Comparison of ENCODE assay signal across 1 cellular context in the genomic region with DNA sequence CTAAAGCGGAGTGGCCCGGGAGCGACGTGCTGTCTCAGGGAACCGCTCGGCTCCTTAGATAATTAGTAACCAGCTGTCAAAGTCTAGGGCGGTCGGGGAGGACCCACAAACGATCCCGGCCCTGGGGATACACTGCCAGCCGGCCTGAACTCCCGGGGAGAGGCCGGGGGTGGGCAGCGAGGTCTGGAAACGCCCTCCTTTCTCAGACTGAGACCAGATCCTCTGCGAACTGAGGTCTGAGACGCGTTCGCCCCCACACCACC.
TF ChIP-seq lines count a peak whose summit lies in the region.

No MANE protein-coding gene starts in this region.

TF ChIP-seq in HepG2, 621 proteins besides CTCF, POLR2A, EP300 and RAD21 (continued from another document and continues in another):
- TF ChIP-seq DMAP1 (CRISPR knock-in tag; IDR thresholded peaks at IDR 0.05) (no peak), ZNF792 (CRISPR knock-in tag; IDR thresholded peaks at IDR 0.05) (0 out of 2 replicates have a peak, but pooled peaks have one; percentile 20), PTBP1 (IDR thresholded peaks at IDR 0.05; ENCODE audit: low read depth, low read length, poor library complexity, severe bottlenecking) (no peak), CBX1 (IDR thresholded peaks at IDR 0.05; ENCODE audit: low read depth) (no peak), HOXD1 (CRISPR knock-in tag; IDR thresholded peaks at IDR 0.05) (no peak), ZBTB8A (CRISPR knock-in tag; IDR thresholded peaks at IDR 0.05; ENCODE audit: borderline replicate concordance, low read depth) (no peak), ZMAT3 (CRISPR knock-in tag; conservative IDR thresholded peaks at IDR 0.05) (no peak), ZNF331 (CRISPR knock-in tag; IDR thresholded peaks at IDR 0.05) (no peak), ZNF547 (CRISPR knock-in tag; IDR thresholded peaks at IDR 0.05) (no peak), JDP2 (CRISPR knock-in tag; IDR thresholded peaks at IDR 0.05; ENCODE audit: borderline replicate concordance) (no peak), HNRNPL (IDR thresholded peaks at IDR 0.05; ENCODE audit: low read depth, low read length) (peak; percentile 71), FOXK1 (CRISPR knock-in tag; IDR thresholded peaks at IDR 0.05; ENCODE audit: borderline replicate concordance, low read depth) (no peak), ZNF350 (CRISPR knock-in tag; IDR thresholded peaks at IDR 0.05; ENCODE audit: borderline replicate concordance, low read depth) (peak; percentile 42; the same call in 1 of the 2 replicates), SSRP1 (CRISPR knock-in tag; IDR thresholded peaks at IDR 0.05) (no peak), ZFY (CRISPR knock-in tag; IDR thresholded peaks at IDR 0.05) (no peak; the same call in 1 of the 2 replicates), NR2F2 (IDR thresholded peaks at IDR 0.05; ENCODE audit: borderline replicate concordance, low read depth) (0 out of 2 replicates have a peak, but pooled peaks have one; percentile 14), ARNT (IDR thresholded peaks at IDR 0.05) (no peak), ZSCAN20 (CRISPR knock-in tag; IDR thresholded peaks at IDR 0.05; ENCODE audit: borderline replicate concordance) (no peak), BCL6 (CRISPR knock-in tag; IDR thresholded peaks at IDR 0.05) (peak; percentile 34; the same call in 1 of the 2 replicates), RARG (CRISPR knock-in tag; IDR thresholded peaks at IDR 0.05; ENCODE audit: low read depth) (no peak), PRMT3 (CRISPR knock-in tag; IDR thresholded peaks at IDR 0.05; ENCODE audit: borderline replicate concordance, low read depth) (0 out of 2 replicates have a peak, but pooled peaks have one; percentile 13), ADNP (CRISPR knock-in tag; IDR thresholded peaks at IDR 0.05) (no peak), FOXA3 (CRISPR knock-in tag; IDR thresholded peaks at IDR 0.05) (0 out of 2 replicates have a peak, but pooled peaks have one; percentile 15), HOXA7 (CRISPR knock-in tag; IDR thresholded peaks at IDR 0.05) (no peak), ZNF777 (CRISPR knock-in tag; IDR thresholded peaks at IDR 0.05) (no peak), TBL1XR1 (IDR thresholded peaks at IDR 0.05; ENCODE audit: borderline replicate concordance, low read length, partially characterized antibody) (no peak), FOXJ3 (CRISPR knock-in tag; IDR thresholded peaks at IDR 0.05; ENCODE audit: borderline replicate concordance) (no peak), DNMT3B (CRISPR knock-in tag; conservative IDR thresholded peaks at IDR 0.05) (no peak), ZNF12 (CRISPR knock-in tag; IDR thresholded peaks at IDR 0.05) (no peak), ZFP41 (CRISPR knock-in tag; IDR thresholded peaks at IDR 0.05; ENCODE audit: borderline replicate concordance) (no peak), CAMTA2 (CRISPR knock-in tag; IDR thresholded peaks at IDR 0.05; ENCODE audit: borderline replicate concordance) (no peak), KLF11 (CRISPR knock-in tag; IDR thresholded peaks at IDR 0.05) (no peak; the same call in 1 of the 2 replicates), ZNF878 (CRISPR knock-in tag; IDR thresholded peaks at IDR 0.05) (no peak), ZNF34 (CRISPR knock-in tag; IDR thresholded peaks at IDR 0.05; ENCODE audit: borderline replicate concordance) (no peak), ZFP36L2 (CRISPR knock-in tag; IDR thresholded peaks at IDR 0.05) (no peak), SMYD3 (CRISPR knock-in tag; IDR thresholded peaks at IDR 0.05) (0 out of 2 replicates have a peak, but pooled peaks have one; percentile 63), ZNF232 (CRISPR knock-in tag; IDR thresholded peaks at IDR 0.05; ENCODE audit: borderline replicate concordance) (no peak), ZNF326 (CRISPR knock-in tag; IDR thresholded peaks at IDR 0.05; ENCODE audit: borderline replicate concordance) (no peak), ZNF83 (CRISPR knock-in tag; IDR thresholded peaks at IDR 0.05; ENCODE audit: borderline replicate concordance) (no peak; the same call in 1 of the 2 replicates), EEA1 (CRISPR knock-in tag; IDR thresholded peaks at IDR 0.05; ENCODE audit: borderline replicate concordance) (no peak), ZNF567 (CRISPR knock-in tag; IDR thresholded peaks at IDR 0.05; ENCODE audit: borderline replicate concordance) (no peak)
- TF ChIP-seq, protein P1, sequence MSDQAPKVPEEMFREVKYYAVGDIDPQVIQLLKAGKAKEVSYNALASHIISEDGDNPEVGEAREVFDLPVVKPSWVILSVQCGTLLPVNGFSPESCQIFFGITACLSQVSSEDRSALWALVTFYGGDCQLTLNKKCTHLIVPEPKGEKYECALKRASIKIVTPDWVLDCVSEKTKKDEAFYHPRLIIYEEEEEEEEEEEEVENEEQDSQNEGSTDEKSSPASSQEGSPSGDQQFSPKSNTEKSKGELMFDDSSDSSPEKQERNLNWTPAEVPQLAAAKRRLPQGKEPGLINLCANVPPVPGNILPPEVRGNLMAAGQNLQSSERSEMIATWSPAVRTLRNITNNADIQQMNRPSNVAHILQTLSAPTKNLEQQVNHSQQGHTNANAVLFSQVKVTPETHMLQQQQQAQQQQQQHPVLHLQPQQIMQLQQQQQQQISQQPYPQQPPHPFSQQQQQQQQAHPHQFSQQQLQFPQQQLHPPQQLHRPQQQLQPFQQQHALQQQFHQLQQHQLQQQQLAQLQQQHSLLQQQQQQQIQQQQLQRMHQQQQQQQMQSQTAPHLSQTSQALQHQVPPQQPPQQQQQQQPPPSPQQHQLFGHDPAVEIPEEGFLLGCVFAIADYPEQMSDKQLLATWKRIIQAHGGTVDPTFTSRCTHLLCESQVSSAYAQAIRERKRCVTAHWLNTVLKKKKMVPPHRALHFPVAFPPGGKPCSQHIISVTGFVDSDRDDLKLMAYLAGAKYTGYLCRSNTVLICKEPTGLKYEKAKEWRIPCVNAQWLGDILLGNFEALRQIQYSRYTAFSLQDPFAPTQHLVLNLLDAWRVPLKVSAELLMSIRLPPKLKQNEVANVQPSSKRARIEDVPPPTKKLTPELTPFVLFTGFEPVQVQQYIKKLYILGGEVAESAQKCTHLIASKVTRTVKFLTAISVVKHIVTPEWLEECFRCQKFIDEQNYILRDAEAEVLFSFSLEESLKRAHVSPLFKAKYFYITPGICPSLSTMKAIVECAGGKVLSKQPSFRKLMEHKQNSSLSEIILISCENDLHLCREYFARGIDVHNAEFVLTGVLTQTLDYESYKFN (CRISPR knock-in tag; conservative IDR thresholded peaks at IDR 0.05): peak; percentile 47; the same call in 1 of the 2 replicates
- TF ChIP-seq, protein P2, sequence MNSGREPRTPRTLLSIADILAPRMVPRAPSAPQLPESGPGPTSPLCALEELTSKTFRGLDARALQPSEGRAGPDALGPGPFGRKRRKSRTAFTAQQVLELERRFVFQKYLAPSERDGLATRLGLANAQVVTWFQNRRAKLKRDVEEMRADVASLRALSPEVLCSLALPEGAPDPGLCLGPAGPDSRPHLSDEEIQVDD (CRISPR knock-in tag; IDR thresholded peaks at IDR 0.05; ENCODE audit: borderline replicate concordance): 0 out of 2 replicates have a peak, but pooled peaks have one; percentile 13
- TF ChIP-seq, protein P3, sequence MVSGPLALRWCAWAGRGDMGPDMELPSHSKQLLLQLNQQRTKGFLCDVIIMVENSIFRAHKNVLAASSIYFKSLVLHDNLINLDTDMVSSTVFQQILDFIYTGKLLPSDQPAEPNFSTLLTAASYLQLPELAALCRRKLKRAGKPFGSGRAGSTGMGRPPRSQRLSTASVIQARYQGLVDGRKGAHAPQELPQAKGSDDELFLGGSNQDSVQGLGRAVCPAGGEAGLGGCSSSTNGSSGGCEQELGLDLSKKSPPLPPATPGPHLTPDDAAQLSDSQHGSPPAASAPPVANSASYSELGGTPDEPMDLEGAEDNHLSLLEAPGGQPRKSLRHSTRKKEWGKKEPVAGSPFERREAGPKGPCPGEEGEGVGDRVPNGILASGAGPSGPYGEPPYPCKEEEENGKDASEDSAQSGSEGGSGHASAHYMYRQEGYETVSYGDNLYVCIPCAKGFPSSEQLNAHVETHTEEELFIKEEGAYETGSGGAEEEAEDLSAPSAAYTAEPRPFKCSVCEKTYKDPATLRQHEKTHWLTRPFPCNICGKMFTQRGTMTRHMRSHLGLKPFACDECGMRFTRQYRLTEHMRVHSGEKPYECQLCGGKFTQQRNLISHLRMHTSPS (CRISPR knock-in tag; IDR thresholded peaks at IDR 0.05; ENCODE audit: low read depth): 0 out of 2 replicates have a peak, but pooled peaks have one; percentile 15
- TF ChIP-seq, protein P4, sequence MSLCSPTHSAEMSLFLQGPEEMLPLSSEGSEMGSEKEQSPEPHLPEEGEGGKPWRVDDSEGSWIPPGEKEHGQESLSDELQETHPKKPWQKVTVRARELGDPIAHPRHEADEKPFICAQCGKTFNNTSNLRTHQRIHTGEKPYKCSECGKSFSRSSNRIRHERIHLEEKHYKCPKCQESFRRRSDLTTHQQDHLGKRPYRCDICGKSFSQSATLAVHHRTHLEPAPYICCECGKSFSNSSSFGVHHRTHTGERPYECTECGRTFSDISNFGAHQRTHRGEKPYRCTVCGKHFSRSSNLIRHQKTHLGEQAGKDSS (CRISPR knock-in tag; IDR thresholded peaks at IDR 0.05; ENCODE audit: borderline replicate concordance, low read depth): no peak
- TF ChIP-seq, protein P5, sequence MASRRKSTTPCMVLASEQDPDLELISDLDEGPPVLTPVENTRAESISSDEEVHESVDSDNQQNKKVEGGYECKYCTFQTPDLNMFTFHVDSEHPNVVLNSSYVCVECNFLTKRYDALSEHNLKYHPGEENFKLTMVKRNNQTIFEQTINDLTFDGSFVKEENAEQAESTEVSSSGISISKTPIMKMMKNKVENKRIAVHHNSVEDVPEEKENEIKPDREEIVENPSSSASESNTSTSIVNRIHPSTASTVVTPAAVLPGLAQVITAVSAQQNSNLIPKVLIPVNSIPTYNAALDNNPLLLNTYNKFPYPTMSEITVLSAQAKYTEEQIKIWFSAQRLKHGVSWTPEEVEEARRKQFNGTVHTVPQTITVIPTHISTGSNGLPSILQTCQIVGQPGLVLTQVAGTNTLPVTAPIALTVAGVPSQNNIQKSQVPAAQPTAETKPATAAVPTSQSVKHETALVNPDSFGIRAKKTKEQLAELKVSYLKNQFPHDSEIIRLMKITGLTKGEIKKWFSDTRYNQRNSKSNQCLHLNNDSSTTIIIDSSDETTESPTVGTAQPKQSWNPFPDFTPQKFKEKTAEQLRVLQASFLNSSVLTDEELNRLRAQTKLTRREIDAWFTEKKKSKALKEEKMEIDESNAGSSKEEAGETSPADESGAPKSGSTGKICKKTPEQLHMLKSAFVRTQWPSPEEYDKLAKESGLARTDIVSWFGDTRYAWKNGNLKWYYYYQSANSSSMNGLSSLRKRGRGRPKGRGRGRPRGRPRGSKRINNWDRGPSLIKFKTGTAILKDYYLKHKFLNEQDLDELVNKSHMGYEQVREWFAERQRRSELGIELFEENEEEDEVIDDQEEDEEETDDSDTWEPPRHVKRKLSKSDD (CRISPR knock-in tag; IDR thresholded peaks at IDR 0.05; ENCODE audit: low read depth): no peak
- TF ChIP-seq, protein P6, sequence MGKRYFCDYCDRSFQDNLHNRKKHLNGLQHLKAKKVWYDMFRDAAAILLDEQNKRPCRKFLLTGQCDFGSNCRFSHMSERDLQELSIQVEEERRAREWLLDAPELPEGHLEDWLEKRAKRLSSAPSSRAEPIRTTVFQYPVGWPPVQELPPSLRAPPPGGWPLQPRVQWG (CRISPR knock-in tag; IDR thresholded peaks at IDR 0.05; ENCODE audit: borderline replicate concordance, low read depth): no peak
- TF ChIP-seq, protein P7, sequence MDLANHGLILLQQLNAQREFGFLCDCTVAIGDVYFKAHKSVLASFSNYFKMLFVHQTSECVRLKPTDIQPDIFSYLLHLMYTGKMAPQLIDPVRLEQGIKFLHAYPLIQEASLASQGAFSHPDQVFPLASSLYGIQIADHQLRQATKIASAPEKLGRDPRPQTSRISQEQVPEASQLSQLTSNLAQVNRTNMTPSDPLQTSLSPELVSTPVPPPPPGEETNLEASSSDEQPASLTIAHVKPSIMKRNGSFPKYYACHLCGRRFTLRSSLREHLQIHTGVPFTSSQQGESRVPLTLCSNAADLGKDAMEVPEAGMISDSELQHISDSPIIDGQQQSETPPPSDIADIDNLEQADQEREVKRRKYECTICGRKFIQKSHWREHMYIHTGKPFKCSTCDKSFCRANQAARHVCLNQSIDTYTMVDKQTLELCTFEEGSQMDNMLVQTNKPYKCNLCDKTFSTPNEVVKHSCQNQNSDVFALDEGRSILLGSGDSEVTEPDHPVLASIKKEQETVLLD (CRISPR knock-in tag; IDR thresholded peaks at IDR 0.05; ENCODE audit: low read depth): no peak
- TF ChIP-seq, protein P8, sequence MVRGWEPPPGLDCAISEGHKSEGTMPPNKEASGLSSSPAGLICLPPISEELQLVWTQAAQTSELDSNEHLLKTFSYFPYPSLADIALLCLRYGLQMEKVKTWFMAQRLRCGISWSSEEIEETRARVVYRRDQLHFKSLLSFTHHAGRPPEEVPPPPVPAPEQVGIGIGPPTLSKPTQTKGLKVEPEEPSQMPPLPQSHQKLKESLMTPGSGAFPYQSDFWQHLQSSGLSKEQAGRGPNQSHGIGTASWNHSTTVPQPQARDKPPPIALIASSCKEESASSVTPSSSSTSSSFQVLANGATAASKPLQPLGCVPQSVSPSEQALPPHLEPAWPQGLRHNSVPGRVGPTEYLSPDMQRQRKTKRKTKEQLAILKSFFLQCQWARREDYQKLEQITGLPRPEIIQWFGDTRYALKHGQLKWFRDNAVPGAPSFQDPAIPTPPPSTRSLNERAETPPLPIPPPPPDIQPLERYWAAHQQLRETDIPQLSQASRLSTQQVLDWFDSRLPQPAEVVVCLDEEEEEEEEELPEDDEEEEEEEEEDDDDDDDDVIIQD (CRISPR knock-in tag; IDR thresholded peaks at IDR 0.05; ENCODE audit: low read depth): no peak
- TF ChIP-seq, protein P9, sequence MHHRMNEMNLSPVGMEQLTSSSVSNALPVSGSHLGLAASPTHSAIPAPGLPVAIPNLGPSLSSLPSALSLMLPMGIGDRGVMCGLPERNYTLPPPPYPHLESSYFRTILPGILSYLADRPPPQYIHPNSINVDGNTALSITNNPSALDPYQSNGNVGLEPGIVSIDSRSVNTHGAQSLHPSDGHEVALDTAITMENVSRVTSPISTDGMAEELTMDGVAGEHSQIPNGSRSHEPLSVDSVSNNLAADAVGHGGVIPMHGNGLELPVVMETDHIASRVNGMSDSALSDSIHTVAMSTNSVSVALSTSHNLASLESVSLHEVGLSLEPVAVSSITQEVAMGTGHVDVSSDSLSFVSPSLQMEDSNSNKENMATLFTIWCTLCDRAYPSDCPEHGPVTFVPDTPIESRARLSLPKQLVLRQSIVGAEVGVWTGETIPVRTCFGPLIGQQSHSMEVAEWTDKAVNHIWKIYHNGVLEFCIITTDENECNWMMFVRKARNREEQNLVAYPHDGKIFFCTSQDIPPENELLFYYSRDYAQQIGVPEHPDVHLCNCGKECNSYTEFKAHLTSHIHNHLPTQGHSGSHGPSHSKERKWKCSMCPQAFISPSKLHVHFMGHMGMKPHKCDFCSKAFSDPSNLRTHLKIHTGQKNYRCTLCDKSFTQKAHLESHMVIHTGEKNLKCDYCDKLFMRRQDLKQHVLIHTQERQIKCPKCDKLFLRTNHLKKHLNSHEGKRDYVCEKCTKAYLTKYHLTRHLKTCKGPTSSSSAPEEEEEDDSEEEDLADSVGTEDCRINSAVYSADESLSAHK (CRISPR knock-in tag; IDR thresholded peaks at IDR 0.05; ENCODE audit: borderline replicate concordance): no peak
- TF ChIP-seq, protein P10, sequence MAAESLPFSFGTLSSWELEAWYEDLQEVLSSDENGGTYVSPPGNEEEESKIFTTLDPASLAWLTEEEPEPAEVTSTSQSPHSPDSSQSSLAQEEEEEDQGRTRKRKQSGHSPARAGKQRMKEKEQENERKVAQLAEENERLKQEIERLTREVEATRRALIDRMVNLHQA (CRISPR knock-in tag; IDR thresholded peaks at IDR 0.05): no peak
